In the genomic region with DNA sequence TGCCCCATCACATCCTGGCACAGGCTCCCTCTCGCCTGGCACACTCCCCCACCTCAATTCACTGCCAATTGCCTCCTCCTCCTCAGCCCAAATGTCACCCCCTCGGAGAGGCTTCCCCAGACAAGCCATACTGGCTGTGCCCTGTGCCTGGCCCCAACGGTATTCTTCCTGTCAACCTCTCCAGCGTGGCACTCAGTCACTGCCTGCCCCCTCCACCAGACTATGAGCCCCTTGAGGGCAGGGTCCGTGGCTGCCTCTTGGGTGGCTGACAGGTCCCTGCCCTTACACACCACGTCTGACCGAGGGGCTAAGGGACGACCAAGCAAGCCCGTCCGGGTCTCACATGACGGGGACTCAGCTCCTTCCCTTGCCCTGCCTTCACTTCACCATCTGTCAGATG, we compare ENCODE assay signal across 10 cellular contexts.
DNase-seq lines count a peak whose midpoint lies in the region; TF ChIP-seq lines count a peak whose summit lies in the region.
"Had no signal": no experiment of that assay in that cellular context is flagged by ENCODE, and none has a peak within 500 bp of the region (broad histone marks: within the 10 kb centered on the region; RNA-seq: fewer than 3 reads in every experiment).

No MANE protein-coding gene starts in this region.

- no peak overlapping the region for H3K4me3 Mint-ChIP-seq in T-helper 1 cell treated with Interleukin-12 subunit alpha and Interleukin-12 subunit beta and Interleukin-4 antibody, amounts not matched to agents 30 μg/mL and 1 μg/mL, for 36 hours
- H3K4me3 Mint-ChIP-seq in chondrocyte (ENCODE audit: unreplicated experiment), result no peak overlapping the region

- H3K36me3 Mint-ChIP-seq in T-helper 1 cell treated with Interleukin-12 subunit alpha and Interleukin-12 subunit beta and Interleukin-4 antibody, amounts not matched to agents 30 μg/mL and 1 μg/mL, for 36 hours (ENCODE audit: low read depth), result peaks cover 16% of the 10 kb centered on the region
- peaks cover under 1% of the 10 kb centered on the region for H3K36me3 Mint-ChIP-seq in chondrocyte (ENCODE audit: low read depth)

- H3K27ac ChIP-seq in muscle layer of colon (ENCODE audit: low read depth, low read length) (peak overlapping the region; percentile 92), suprapubic skin (peak overlapping the region; percentile 86)

- TF ChIP-seq EP300 in suprapubic skin (IDR thresholded peaks at IDR 0.05), result no peak

- peaks cover 40% of the 10 kb centered on the region for H3K4me1 Mint-ChIP-seq in T-helper 1 cell treated with Interleukin-12 subunit alpha and Interleukin-12 subunit beta and Interleukin-4 antibody, amounts not matched to agents 30 μg/mL and 1 μg/mL, for 36 hours (ENCODE audit: low read depth)
- H3K4me1 Mint-ChIP-seq in chondrocyte (ENCODE audit: low read depth), result peaks cover 77% of the 10 kb centered on the region

- no peak overlapping the region for H3K4me3 ChIP-seq in muscle layer of colon (ENCODE audit: low read depth in 1 of 2, low read length in 2 of 2)
- H3K4me3 ChIP-seq in suprapubic skin, result no peak overlapping the region
- no peak overlapping the region for H3K4me3 ChIP-seq in BE2C (ENCODE audit: low read depth, low read length)

- H3K27me3 ChIP-seq in muscle layer of colon (ENCODE audit: control insufficient read depth in 1 of 2, insufficient read depth in 2 of 2, low read length in 2 of 2) (no peaks in the 10 kb centered on the region), suprapubic skin (no peaks in the 10 kb centered on the region), BE2C (no peaks in the 10 kb centered on the region)

- H3K9me3 ChIP-seq in muscle layer of colon (ENCODE audit: low read length) (no peaks in the 10 kb centered on the region), suprapubic skin (no peaks in the 10 kb centered on the region), BE2C (no peaks in the 10 kb centered on the region)

- peak overlapping the region; percentile 62 for H3K27ac Mint-ChIP-seq in T-helper 1 cell treated with Interleukin-12 subunit alpha and Interleukin-12 subunit beta and Interleukin-4 antibody, amounts not matched to agents 30 μg/mL and 1 μg/mL, for 36 hours
- H3K27ac Mint-ChIP-seq in chondrocyte (ENCODE audit: unreplicated experiment), result peak overlapping the region; percentile 93

- H3K9me3 Mint-ChIP-seq in T-helper 1 cell treated with Interleukin-12 subunit alpha and Interleukin-12 subunit beta and Interleukin-4 antibody, amounts not matched to agents 30 μg/mL and 1 μg/mL, for 36 hours, result no peaks in the 10 kb centered on the region
- no peaks in the 10 kb centered on the region for H3K9me3 Mint-ChIP-seq in chondrocyte (ENCODE audit: low read depth)

- no peak for TF ChIP-seq CTCF in chondrocyte (IDR thresholded peaks at IDR 0.05)
- no peak for TF ChIP-seq CTCF in suprapubic skin (IDR thresholded peaks at IDR 0.05)
- no peak for TF ChIP-seq CTCF in BE2C (IDR thresholded peaks at IDR 0.05; ENCODE audit: low read depth, low read length)

- 45% methylated on average over 11 of the region's 11 CpGs for WGBS in suprapubic skin

- H3K27me3 Mint-ChIP-seq in T-helper 1 cell treated with Interleukin-12 subunit alpha and Interleukin-12 subunit beta and Interleukin-4 antibody, amounts not matched to agents 30 μg/mL and 1 μg/mL, for 36 hours (ENCODE audit: low read depth), result no peaks in the 10 kb centered on the region
- H3K27me3 Mint-ChIP-seq in chondrocyte (ENCODE audit: low read depth), result no peaks in the 10 kb centered on the region

- H3K9ac ChIP-seq in muscle layer of colon (ENCODE audit: low read length), result peak overlapping the region; percentile 28

- no peak for TF ChIP-seq POLR2A in suprapubic skin (IDR thresholded peaks at IDR 0.05)

- peaks cover 1% of the 10 kb centered on the region for H3K36me3 ChIP-seq in muscle layer of colon (ENCODE audit: insufficient read depth, low read length)
- peaks cover under 1% of the 10 kb centered on the region for H3K36me3 ChIP-seq in suprapubic skin
- H3K36me3 ChIP-seq in BE2C, result no peaks in the 10 kb centered on the region; the same call in 1 of the 2 replicates

- H3K4me1 ChIP-seq in muscle layer of colon (ENCODE audit: insufficient read depth, low read length) (peaks cover 88% of the 10 kb centered on the region), suprapubic skin (peaks cover 78% of the 10 kb centered on the region), BE2C (peaks cover 11% of the 10 kb centered on the region)

- no peak for DNase-seq in T-helper 1 cell
- DNase-seq in chondrocyte (ENCODE audit: low spot score), result no peak
- DNase-seq in suprapubic skin (ENCODE audit: low spot score in 2 of 2), result no peak
- no peak for DNase-seq in iPS-NIHi11 (ENCODE audit: low spot score)
- DNase-seq in SW480 (ENCODE audit: low spot score), result no peak
- no peak for DNase-seq in BE2C
- DNase-seq: 8988T; stimulated activated CD4-positive, alpha-beta T cell treated with anti-CD3 and anti-CD28 coated beads, Interleukin-2, amount 100 ng/mL, for 48 hours had no signal
